Comparison of ENCODE assay signal across 12 cellular contexts in genomic region chr2:71505086-71505769, GRCh38. TPM values are rescaled to one million over a fixed set of nuclear protein-coding genes. Genes with fewer than 3 reads are reported as not detected.
DNase-seq lines count a peak whose midpoint lies in the region; ATAC-seq and TF ChIP-seq lines count a peak whose summit lies in the region.
"Had no signal": no experiment of that assay in that cellular context is flagged by ENCODE, and none has a peak within 500 bp of the region (broad histone marks: within the 10 kb centered on the region; RNA-seq: fewer than 3 reads in every experiment).

No MANE protein-coding gene starts in this region.

- H3K4me3 Mint-ChIP-seq in activated CD4-positive, alpha-beta T cell treated with anti-CD3 and anti-CD28 coated beads, Interleukin-2, amount 10 ng/mL, durations not matched to agents 7 days and 5 days: no peak overlapping the region
- H3K4me3 Mint-ChIP-seq: activated CD8-positive, alpha-beta memory T cell treated with anti-CD3 and anti-CD28 coated beads, Interleukin-2, amount 10 ng/mL, durations not matched to agents 7 days and 5 days had no signal

- 78% methylated on average over 9 of the region's 9 CpGs for WGBS in hepatocyte (ENCODE audit: low lambda C conversion rate, missing lambda C conversion rate)

- H3K9me3 ChIP-seq in BE2C (no peaks in the 10 kb centered on the region), hepatocyte (ENCODE audit: low read depth) (no peaks in the 10 kb centered on the region)

- no peaks in the 10 kb centered on the region for H3K9me2 ChIP-seq in hepatocyte (replicated peaks; ENCODE audit: insufficient read depth)

- no peaks in the 10 kb centered on the region for H3K9me3 Mint-ChIP-seq in activated CD4-positive, alpha-beta T cell treated with anti-CD3 and anti-CD28 coated beads, Interleukin-2, amount 10 ng/mL, durations not matched to agents 7 days and 5 days

- POLR2A ChIA-PET in activated CD4-positive, alpha-beta T cell treated with anti-CD3 and anti-CD28 coated beads, Interleukin-2, amount 10 ng/mL, durations not matched to agents 7 days and 5 days (lab: Charles Lee): no interaction called here

- H3K36me3 Mint-ChIP-seq in activated CD4-positive, alpha-beta T cell treated with anti-CD3 and anti-CD28 coated beads, Interleukin-2, amount 10 ng/mL, durations not matched to agents 7 days and 5 days (ENCODE audit: low read depth): no peaks in the 10 kb centered on the region
- H3K36me3 Mint-ChIP-seq: activated CD8-positive, alpha-beta memory T cell treated with anti-CD3 and anti-CD28 coated beads, Interleukin-2, amount 10 ng/mL, durations not matched to agents 7 days and 5 days had no signal

- no peaks in the 10 kb centered on the region for H3K4me1 Mint-ChIP-seq in activated CD4-positive, alpha-beta T cell treated with anti-CD3 and anti-CD28 coated beads, Interleukin-2, amount 10 ng/mL, durations not matched to agents 7 days and 5 days

- H2AFZ ChIP-seq in hepatocyte: no peak overlapping the region

- H3K4me1 ChIP-seq in BE2C: no peaks in the 10 kb centered on the region
- H3K4me1 ChIP-seq in hepatocyte (ENCODE audit: insufficient read depth): no peaks in the 10 kb centered on the region

- H3K27ac ChIP-seq in hepatocyte: no peak overlapping the region

- no peak for ATAC-seq in GM19452 (IDR thresholded peaks at IDR 0.05; ENCODE audit: unreplicated experiment)
- ATAC-seq: activated CD8-positive, alpha-beta memory T cell treated with anti-CD3 and anti-CD28 coated beads, Interleukin-2, amount 10 ng/mL, durations not matched to agents 7 days and 5 days; stimulated activated naive CD8-positive, alpha-beta T cell treated with anti-CD3 and anti-CD28 coated beads, Interleukin-15, Interleukin-2, amounts not matched to agents 100 U/mL and 50 U/mL, for 24 hours had no signal

- no peak overlapping the region for H3K27ac Mint-ChIP-seq in activated CD4-positive, alpha-beta T cell treated with anti-CD3 and anti-CD28 coated beads, Interleukin-2, amount 10 ng/mL, durations not matched to agents 7 days and 5 days
- H3K27ac Mint-ChIP-seq: activated CD8-positive, alpha-beta memory T cell treated with anti-CD3 and anti-CD28 coated beads, Interleukin-2, amount 10 ng/mL, durations not matched to agents 7 days and 5 days had no signal

- TF ChIP-seq CTCF in BE2C (IDR thresholded peaks at IDR 0.05; ENCODE audit: low read depth, low read length) (no peak), hepatocyte (IDR thresholded peaks at IDR 0.05; ENCODE audit: poor library complexity) (no peak)

- no peak overlapping the region for H3K4me2 ChIP-seq in hepatocyte

- no peaks in the 10 kb centered on the region for H3K27me3 ChIP-seq in BE2C
- H3K27me3 ChIP-seq in hepatocyte: no peaks in the 10 kb centered on the region

- CTCF ChIA-PET in activated CD4-positive, alpha-beta T cell treated with anti-CD3 and anti-CD28 coated beads, Interleukin-2, amount 10 ng/mL, durations not matched to agents 7 days and 5 days (lab: Charles Lee): no interaction called here

- peak; percentile 34 for DNase-seq in BE2C
- peak; percentile 83 for DNase-seq in NCI-H1105 treated with DMSO at 0.1 percent for 48 hours (lab: John Stamatoyannopoulos, UW)
- peak; percentile 29 for DNase-seq in amniotic epithelial cell (ENCODE audit: low read depth)
- peak; percentile 26 for DNase-seq in hepatocyte (ENCODE audit: low spot score)
- DNase-seq in activated CD4-positive, alpha-beta T cell treated with anti-CD3 and anti-CD28 coated beads, Interleukin-2, amount 50 U/mL, for 48 hours: no peak
- DNase-seq in activated CD4-positive, alpha-beta T cell treated with anti-CD3 and anti-CD28 coated beads, Interleukin-2, amount 10 ng/mL, durations not matched to agents 7 days and 5 days: no peak
- no peak for DNase-seq in middle frontal gyrus (ENCODE audit: extremely low spot score, low spot score)
- DNase-seq: activated CD8-positive, alpha-beta memory T cell treated with anti-CD3 and anti-CD28 coated beads, Interleukin-2, amount 10 ng/mL, durations not matched to agents 7 days and 5 days; activated naive CD4-positive, alpha-beta T cell treated with anti-CD3 and anti-CD28 coated beads, Interleukin-2, amount 50 U/mL, for 16 hours; NCI-H187 treated with DMSO at 0.1 percent for 48 hours; stimulated activated naive CD8-positive, alpha-beta T cell treated with anti-CD3 and anti-CD28 coated beads, Interleukin-15, Interleukin-2, amounts not matched to agents 100 U/mL and 50 U/mL, for 24 hours had no signal

- H3K36me3 ChIP-seq in BE2C (no peaks in the 10 kb centered on the region), hepatocyte (replicated peaks; ENCODE audit: insufficient read depth, low read depth) (no peaks in the 10 kb centered on the region)

- peaks cover 2% of the 10 kb centered on the region for H3K27me3 Mint-ChIP-seq in activated CD4-positive, alpha-beta T cell treated with anti-CD3 and anti-CD28 coated beads, Interleukin-2, amount 10 ng/mL, durations not matched to agents 7 days and 5 days

- H3K79me2 ChIP-seq in hepatocyte: no peaks in the 10 kb centered on the region

- H3K4me3 ChIP-seq in BE2C (ENCODE audit: low read depth, low read length) (no peak overlapping the region), hepatocyte (no peak overlapping the region)

- H4K20me1 ChIP-seq in hepatocyte (ENCODE audit: insufficient read depth, poor library complexity, severe bottlenecking): no peaks in the 10 kb centered on the region

RNA-seq across cellular contexts. Expression of gene DYSF, which starts 51.9 kb away (rescaled TPM):
- polyA plus RNA-seq in BE2C (2012; ENCODE audit: insufficient read depth, insufficient read length, low read depth): 0.14 TPM
- 0.90 and 2.8 TPM in 2 replicates for total RNA-seq in hepatocyte
- 0.25 and 0.68 TPM in 2 replicates for polyA plus RNA-seq in hepatocyte
- total RNA-seq in activated CD4-positive, alpha-beta T cell treated with anti-CD3 and anti-CD28 coated beads, Interleukin-2, amount 10 ng/mL, durations not matched to agents 7 days and 5 days: under 1 TPM; 0.12 TPM

Comparison
In these comparisons a context has a peak if more than half of its experiments do, and no peak if none do; other contexts are left out.
1. DNase-seq: peak in BE2C (single experiment), NCI-H1105 treated with DMSO at 0.1 percent for 48 hours (single experiment), amniotic epithelial cell (single experiment) and hepatocyte (single experiment); none in activated CD4-positive, alpha-beta T cell treated with anti-CD3 and anti-CD28 coated beads, Interleukin-2, amount 50 U/mL, for 48 hours (0 of 2), activated CD4-positive, alpha-beta T cell treated with anti-CD3 and anti-CD28 coated beads, Interleukin-2, amount 10 ng/mL, durations not matched to agents 7 days and 5 days (single experiment) and middle frontal gyrus (single experiment).